ENCODE assay signal across 1 cellular context in genomic region chr17:17545031-17545820, GRCh38.
TF ChIP-seq lines count a peak whose summit lies in the region.

No MANE protein-coding gene starts in this region.

TF ChIP-seq in HepG2, 621 proteins besides CTCF, POLR2A, EP300 and RAD21:
- no peak for TF ChIP-seq ZNF546 (CRISPR knock-in tag; conservative IDR thresholded peaks at IDR 0.05)
- TF ChIP-seq, protein P1, sequence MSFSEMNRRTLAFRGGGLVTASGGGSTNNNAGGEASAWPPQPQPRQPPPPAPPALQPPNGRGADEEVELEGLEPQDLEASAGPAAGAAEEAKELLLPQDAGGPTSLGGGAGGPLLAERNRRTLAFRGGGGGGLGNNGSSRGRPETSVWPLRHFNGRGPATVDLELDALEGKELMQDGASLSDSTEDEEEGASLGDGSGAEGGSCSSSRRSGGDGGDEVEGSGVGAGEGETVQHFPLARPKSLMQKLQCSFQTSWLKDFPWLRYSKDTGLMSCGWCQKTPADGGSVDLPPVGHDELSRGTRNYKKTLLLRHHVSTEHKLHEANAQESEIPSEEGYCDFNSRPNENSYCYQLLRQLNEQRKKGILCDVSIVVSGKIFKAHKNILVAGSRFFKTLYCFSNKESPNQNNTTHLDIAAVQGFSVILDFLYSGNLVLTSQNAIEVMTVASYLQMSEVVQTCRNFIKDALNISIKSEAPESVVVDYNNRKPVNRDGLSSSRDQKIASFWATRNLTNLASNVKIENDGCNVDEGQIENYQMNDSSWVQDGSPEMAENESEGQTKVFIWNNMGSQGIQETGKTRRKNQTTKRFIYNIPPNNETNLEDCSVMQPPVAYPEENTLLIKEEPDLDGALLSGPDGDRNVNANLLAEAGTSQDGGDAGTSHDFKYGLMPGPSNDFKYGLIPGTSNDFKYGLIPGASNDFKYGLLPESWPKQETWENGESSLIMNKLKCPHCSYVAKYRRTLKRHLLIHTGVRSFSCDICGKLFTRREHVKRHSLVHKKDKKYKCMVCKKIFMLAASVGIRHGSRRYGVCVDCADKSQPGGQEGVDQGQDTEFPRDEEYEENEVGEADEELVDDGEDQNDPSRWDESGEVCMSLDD (CRISPR knock-in tag; IDR thresholded peaks at IDR 0.05; ENCODE audit: borderline replicate concordance): no peak
- TF ChIP-seq, protein P2, sequence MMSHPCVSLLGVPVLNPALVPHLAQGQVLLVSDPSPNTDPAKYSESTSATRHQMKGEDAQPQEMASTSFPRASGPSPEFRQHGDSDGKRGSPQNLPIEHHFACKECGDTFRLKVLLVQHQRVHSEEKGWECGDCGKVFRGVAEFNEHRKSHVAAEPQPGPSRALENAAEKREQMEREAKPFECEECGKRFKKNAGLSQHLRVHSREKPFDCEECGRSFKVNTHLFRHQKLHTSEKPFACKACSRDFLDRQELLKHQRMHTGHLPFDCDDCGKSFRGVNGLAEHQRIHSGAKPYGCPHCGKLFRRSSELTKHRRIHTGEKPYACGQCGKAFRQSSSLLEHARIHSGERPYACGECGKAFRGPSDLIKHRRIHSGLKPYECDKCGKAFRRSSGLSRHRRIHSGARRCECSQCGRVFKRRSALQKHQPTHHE (CRISPR knock-in tag; IDR thresholded peaks at IDR 0.05; ENCODE audit: borderline replicate concordance): no peak
- TF ChIP-seq ZNF333 (CRISPR knock-in tag; IDR thresholded peaks at IDR 0.05; ENCODE audit: borderline replicate concordance): no peak
- TF ChIP-seq ZFP36L1 (CRISPR knock-in tag; IDR thresholded peaks at IDR 0.05): no peak
- no peak for TF ChIP-seq GATA4 (IDR thresholded peaks at IDR 0.05; ENCODE audit: borderline replicate concordance, low read depth)
- TF ChIP-seq, protein P3, sequence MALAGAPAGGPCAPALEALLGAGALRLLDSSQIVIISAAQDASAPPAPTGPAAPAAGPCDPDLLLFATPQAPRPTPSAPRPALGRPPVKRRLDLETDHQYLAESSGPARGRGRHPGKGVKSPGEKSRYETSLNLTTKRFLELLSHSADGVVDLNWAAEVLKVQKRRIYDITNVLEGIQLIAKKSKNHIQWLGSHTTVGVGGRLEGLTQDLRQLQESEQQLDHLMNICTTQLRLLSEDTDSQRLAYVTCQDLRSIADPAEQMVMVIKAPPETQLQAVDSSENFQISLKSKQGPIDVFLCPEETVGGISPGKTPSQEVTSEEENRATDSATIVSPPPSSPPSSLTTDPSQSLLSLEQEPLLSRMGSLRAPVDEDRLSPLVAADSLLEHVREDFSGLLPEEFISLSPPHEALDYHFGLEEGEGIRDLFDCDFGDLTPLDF (CRISPR knock-in tag; IDR thresholded peaks at IDR 0.05): no peak
- no peak for TF ChIP-seq ZBTB8A (CRISPR knock-in tag; IDR thresholded peaks at IDR 0.05; ENCODE audit: borderline replicate concordance, low read depth)
- TF ChIP-seq, protein P4, sequence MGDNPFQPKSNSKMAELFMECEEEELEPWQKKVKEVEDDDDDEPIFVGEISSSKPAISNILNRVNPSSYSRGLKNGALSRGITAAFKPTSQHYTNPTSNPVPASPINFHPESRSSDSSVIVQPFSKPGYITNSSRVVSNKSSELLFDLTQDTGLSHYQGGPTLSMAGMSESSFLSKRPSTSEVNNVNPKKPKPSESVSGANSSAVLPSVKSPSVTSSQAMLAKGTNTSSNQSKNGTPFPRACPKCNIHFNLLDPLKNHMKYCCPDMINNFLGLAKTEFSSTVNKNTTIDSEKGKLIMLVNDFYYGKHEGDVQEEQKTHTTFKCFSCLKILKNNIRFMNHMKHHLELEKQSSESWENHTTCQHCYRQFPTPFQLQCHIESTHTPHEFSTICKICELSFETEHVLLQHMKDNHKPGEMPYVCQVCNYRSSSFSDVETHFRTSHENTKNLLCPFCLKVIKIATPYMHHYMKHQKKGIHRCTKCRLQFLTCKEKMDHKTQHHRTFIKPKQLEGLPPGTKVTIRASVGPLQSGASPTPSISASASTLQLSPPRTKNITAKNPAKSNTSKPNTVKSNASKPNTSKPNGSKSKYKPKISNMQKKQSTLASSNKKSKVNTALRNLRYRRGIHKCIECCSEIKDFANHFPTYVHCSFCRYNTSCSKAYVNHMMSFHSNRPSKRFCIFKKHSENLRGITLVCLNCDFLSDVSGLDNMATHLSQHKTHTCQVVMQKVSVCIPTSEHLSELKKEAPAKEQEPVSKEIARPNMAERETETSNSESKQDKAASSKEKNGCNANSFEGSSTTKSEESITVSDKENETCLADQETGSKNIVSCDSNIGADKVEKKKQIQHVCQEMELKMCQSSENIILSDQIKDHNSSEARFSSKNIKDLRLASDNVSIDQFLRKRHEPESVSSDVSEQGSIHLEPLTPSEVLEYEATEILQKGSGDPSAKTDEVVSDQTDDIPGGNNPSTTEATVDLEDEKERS (CRISPR knock-in tag; IDR thresholded peaks at IDR 0.05): no peak
- no peak for TF ChIP-seq SYNCRIP (IDR thresholded peaks at IDR 0.05; ENCODE audit: insufficient read depth, low read depth, low read length)
- TF ChIP-seq, protein P5, sequence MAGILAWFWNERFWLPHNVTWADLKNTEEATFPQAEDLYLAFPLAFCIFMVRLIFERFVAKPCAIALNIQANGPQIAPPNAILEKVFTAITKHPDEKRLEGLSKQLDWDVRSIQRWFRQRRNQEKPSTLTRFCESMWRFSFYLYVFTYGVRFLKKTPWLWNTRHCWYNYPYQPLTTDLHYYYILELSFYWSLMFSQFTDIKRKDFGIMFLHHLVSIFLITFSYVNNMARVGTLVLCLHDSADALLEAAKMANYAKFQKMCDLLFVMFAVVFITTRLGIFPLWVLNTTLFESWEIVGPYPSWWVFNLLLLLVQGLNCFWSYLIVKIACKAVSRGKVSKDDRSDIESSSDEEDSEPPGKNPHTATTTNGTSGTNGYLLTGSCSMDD (CRISPR knock-in tag; IDR thresholded peaks at IDR 0.05): no peak
- TF ChIP-seq XRCC5 (optimal IDR thresholded peaks at IDR 0.05; ENCODE audit: low read length): no peak
- TF ChIP-seq ZNF274 (CRISPR knock-in tag; IDR thresholded peaks at IDR 0.05): no peak
- TF ChIP-seq, protein P6, sequence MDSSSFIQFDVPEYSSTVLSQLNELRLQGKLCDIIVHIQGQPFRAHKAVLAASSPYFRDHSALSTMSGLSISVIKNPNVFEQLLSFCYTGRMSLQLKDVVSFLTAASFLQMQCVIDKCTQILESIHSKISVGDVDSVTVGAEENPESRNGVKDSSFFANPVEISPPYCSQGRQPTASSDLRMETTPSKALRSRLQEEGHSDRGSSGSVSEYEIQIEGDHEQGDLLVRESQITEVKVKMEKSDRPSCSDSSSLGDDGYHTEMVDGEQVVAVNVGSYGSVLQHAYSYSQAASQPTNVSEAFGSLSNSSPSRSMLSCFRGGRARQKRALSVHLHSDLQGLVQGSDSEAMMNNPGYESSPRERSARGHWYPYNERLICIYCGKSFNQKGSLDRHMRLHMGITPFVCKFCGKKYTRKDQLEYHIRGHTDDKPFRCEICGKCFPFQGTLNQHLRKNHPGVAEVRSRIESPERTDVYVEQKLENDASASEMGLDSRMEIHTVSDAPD (CRISPR knock-in tag; IDR thresholded peaks at IDR 0.05): no peak
